Comparison of ENCODE assay signal across 8 cellular contexts in the genomic region with DNA sequence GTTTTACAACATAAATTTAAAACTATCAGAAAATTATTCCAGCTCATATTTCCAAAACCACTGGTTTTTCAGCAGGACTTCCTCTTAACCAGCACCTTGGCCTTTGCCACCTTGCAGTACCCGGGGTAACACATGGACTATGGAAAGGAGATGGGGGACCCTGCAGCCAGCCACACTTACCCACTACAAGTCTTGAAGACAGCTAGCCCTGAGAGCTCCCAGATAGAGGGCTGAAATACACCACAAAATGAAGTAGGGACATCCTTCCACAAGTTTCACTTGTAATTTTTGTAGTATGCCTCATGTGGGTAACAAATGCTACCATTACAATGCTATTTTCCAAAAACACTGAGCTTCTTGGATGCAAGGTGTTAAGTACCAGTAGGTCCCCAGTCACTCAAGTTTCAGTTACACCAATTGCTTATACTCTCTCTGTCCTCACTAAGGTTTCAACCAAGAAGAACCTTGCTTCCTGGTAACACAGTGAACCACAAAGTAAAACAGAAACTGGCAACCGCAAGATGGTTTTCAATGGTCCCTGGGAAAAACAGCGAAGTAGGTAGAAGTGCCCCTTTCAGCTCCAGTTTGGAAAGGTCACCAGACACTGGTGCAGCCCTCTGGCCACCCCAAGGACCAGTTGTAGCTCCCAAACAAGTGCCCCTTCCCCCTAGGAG.
DNase-seq lines count a peak whose midpoint lies in the region; ATAC-seq and TF ChIP-seq lines count a peak whose summit lies in the region.

No MANE protein-coding gene starts in this region.

- H4K20me1 ChIP-seq in GM23248 (ENCODE audit: insufficient read depth): no peaks in the 10 kb centered on the region

- WGBS in GM23248 (ENCODE audit: low coverage in 1 of 2, low lambda C conversion rate in 2 of 2, missing lambda C conversion rate in 2 of 2), 2 experiments: 96 to 97% methylated on average over 3 of the region's 3 CpGs
- 80 to 90% methylated on average over 3 of the region's 3 CpGs for WGBS in sigmoid colon, 2 donors
- 82 to 93% (median 86%) methylated on average over 3 of the region's 3 CpGs for WGBS in stomach, 5 donors

- DNase-seq in dorsolateral prefrontal cortex (no peak), GM23248 (no peak), globus pallidus (ENCODE audit: low spot score) (no peak), sigmoid colon (no peak), stomach (no peak)

- no peak overlapping the region for H3K4me2 ChIP-seq in GM23248 (ENCODE audit: unreplicated experiment)

- H3K79me2 ChIP-seq in GM23248 (ENCODE audit: insufficient read depth): no peaks in the 10 kb centered on the region

- intact Hi-C loops in dorsolateral prefrontal cortex (cut with DNase I): no loop called here
- intact Hi-C loops in sigmoid colon (cut with DNase I): no loop called here
- intact Hi-C loops in stomach (cut with DNase I; ENCODE audit: low total_unique reads): no loop called here

- H3K27me3 ChIP-seq in dorsolateral prefrontal cortex (no peaks in the 10 kb centered on the region), GM23248 (replicated peaks; ENCODE audit: insufficient read depth) (no peaks in the 10 kb centered on the region), sigmoid colon (no peaks in the 10 kb centered on the region), stomach (no peaks in the 10 kb centered on the region)

- H3K27ac ChIP-seq in dorsolateral prefrontal cortex (peak overlapping the region in 50 of 59 donors; percentile 1 to 100 (median 97)), GM23248 (no peak overlapping the region), sigmoid colon (peak overlapping the region in 2 of 4 donors; percentile 20 to 22), stomach (peak overlapping the region in 2 of 5 donors; percentile 36 to 62)

- H3F3A ChIP-seq in GM23248 (ENCODE audit: insufficient read depth): no peaks in the 10 kb centered on the region

- H3K36me3 ChIP-seq in GM23248 (ENCODE audit: low read depth) (no peaks in the 10 kb centered on the region), sigmoid colon (no peaks in the 10 kb centered on the region), stomach (no peaks in the 10 kb centered on the region)

- ATAC-seq in GM18498 (IDR thresholded peaks at IDR 0.05; ENCODE audit: unreplicated experiment) (peak; percentile 48), GM19467 (IDR thresholded peaks at IDR 0.05; ENCODE audit: unreplicated experiment) (peak; percentile 32), HG03342 (IDR thresholded peaks at IDR 0.05; ENCODE audit: unreplicated experiment) (peak; percentile 37)

- H3K4me3 ChIP-seq in dorsolateral prefrontal cortex (no peak overlapping the region), GM23248 (no peak overlapping the region), sigmoid colon (no peak overlapping the region), stomach (no peak overlapping the region)

- H3K9me3 ChIP-seq in GM23248 (ENCODE audit: low read depth) (no peaks in the 10 kb centered on the region), sigmoid colon (no peaks in the 10 kb centered on the region), stomach (no peaks in the 10 kb centered on the region)

- H3K4me1 ChIP-seq in GM23248 (ENCODE audit: insufficient read depth) (no peaks in the 10 kb centered on the region), sigmoid colon (peaks cover 0 to 27% (median 19%) of the 10 kb centered on the region in 4 donors), stomach (peaks cover 18 to 56% (median 41%) of the 10 kb centered on the region in 4 donors)

- H3K9me2 ChIP-seq in GM23248 (ENCODE audit: insufficient read depth): peaks cover 3% of the 10 kb centered on the region; the same call in 1 of the 2 replicates

- H2AFZ ChIP-seq in GM23248: no peak overlapping the region

- TF ChIP-seq EP300 in sigmoid colon (IDR thresholded peaks at IDR 0.05) (no peak), stomach (IDR thresholded peaks at IDR 0.05) (no peak)

- TF ChIP-seq CTCF in dorsolateral prefrontal cortex (IDR thresholded peaks at IDR 0.05 in 54 of 56, conservative IDR thresholded peaks at IDR 0.05 in 2 of 56; ENCODE audit: low read depth in 1 of 56, partially characterized antibody in 56 of 56): no peak
- TF ChIP-seq CTCF in sigmoid colon (IDR thresholded peaks at IDR 0.05): no peak
- no peak for TF ChIP-seq CTCF in stomach (IDR thresholded peaks at IDR 0.05)

- in situ Hi-C loops in GM23248 (cut with MboI): no loop called here

- TF ChIP-seq POLR2A in sigmoid colon (IDR thresholded peaks at IDR 0.05) (no peak), stomach (IDR thresholded peaks at IDR 0.05) (no peak)

- H3K9ac ChIP-seq in GM23248: no peak overlapping the region
